ENCODE assay signal across 1 cellular context in genomic region chr3:11845661-11846060, GRCh38.
TF ChIP-seq lines count a peak whose summit lies in the region.

No MANE protein-coding gene starts in this region.

TF ChIP-seq in K562, 482 proteins besides CTCF, POLR2A, EP300 and RAD21 (continued from another document):
- 0 out of 2 replicates have a peak, but pooled peaks have one; percentile 10 for TF ChIP-seq NFE2 (IDR thresholded peaks at IDR 0.05; ENCODE audit: low read depth)
- peak; percentile 79 for TF ChIP-seq C11orf30 (IDR thresholded peaks at IDR 0.05; ENCODE audit: low read depth)
- TF ChIP-seq ZNF316 (IDR thresholded peaks at IDR 0.05): peak; percentile 87
- TF ChIP-seq CBFA2T3 (IDR thresholded peaks at IDR 0.05): peak; percentile 9; the same call in 1 of the 2 replicates
- TF ChIP-seq SAP30 (IDR thresholded peaks at IDR 0.05; ENCODE audit: borderline replicate concordance, insufficient read depth, low read depth, low read length, poor library complexity, severe bottlenecking): no peak
- no peak for TF ChIP-seq SOX6 (IDR thresholded peaks at IDR 0.05)
- TF ChIP-seq ELF1 (tag; IDR thresholded peaks at IDR 0.05): peak; percentile 28; the same call in 1 of the 2 replicates
- no peak for TF ChIP-seq ZNF354B (CRISPR knock-in tag; IDR thresholded peaks at IDR 0.05)
- peak; percentile 57 for TF ChIP-seq MAFG (tag; conservative IDR thresholded peaks at IDR 0.05)
- TF ChIP-seq ZNF184 (CRISPR knock-in tag; IDR thresholded peaks at IDR 0.05): no peak
- no peak for TF ChIP-seq CBFB (CRISPR knock-in tag; IDR thresholded peaks at IDR 0.05)
- no peak for TF ChIP-seq PHF8 (IDR thresholded peaks at IDR 0.05; ENCODE audit: borderline replicate concordance, low read length)
- TF ChIP-seq HCFC1 (IDR thresholded peaks at IDR 0.05; ENCODE audit: low read depth, low read length): no peak
- TF ChIP-seq ID3 (CRISPR knock-in tag; IDR thresholded peaks at IDR 0.05): no peak
- no peak for TF ChIP-seq ID3 (tag; IDR thresholded peaks at IDR 0.05)
- TF ChIP-seq CGGBP1 (CRISPR knock-in tag; IDR thresholded peaks at IDR 0.05): no peak
- no peak for TF ChIP-seq ELF2 (CRISPR knock-in tag; IDR thresholded peaks at IDR 0.05)
- TF ChIP-seq ZNF3 (CRISPR knock-in tag; IDR thresholded peaks at IDR 0.05): no peak
- no peak for TF ChIP-seq TEAD2 (tag; IDR thresholded peaks at IDR 0.05)
- no peak for TF ChIP-seq MNT (conservative IDR thresholded peaks at IDR 0.05)
- TF ChIP-seq MED1 (CRISPR knock-in tag; IDR thresholded peaks at IDR 0.05; ENCODE audit: borderline replicate concordance): no peak
- TF ChIP-seq TAF1 (IDR thresholded peaks at IDR 0.05; ENCODE audit: control insufficient read depth, extremely low read depth, insufficient read depth, low read length, severe bottlenecking): peak; percentile 27
- no peak for TF ChIP-seq CREB3L1 (IDR thresholded peaks at IDR 0.05; ENCODE audit: borderline replicate concordance, low read depth)
- no peak for TF ChIP-seq BRCA1 (IDR thresholded peaks at IDR 0.05)
- TF ChIP-seq BRCA1 (CRISPR knock-in tag; IDR thresholded peaks at IDR 0.05): no peak
- TF ChIP-seq HMGN3 (IDR thresholded peaks at IDR 0.05; ENCODE audit: borderline replicate concordance, extremely low read depth, insufficient read length, low read depth, low read length): no peak
- TF ChIP-seq ELK3 (CRISPR knock-in tag; IDR thresholded peaks at IDR 0.05): no peak
- no peak for TF ChIP-seq ASH1L (IDR thresholded peaks at IDR 0.05; ENCODE audit: borderline replicate concordance, low read depth, partially characterized antibody)
- TF ChIP-seq ZFP30 (CRISPR knock-in tag; IDR thresholded peaks at IDR 0.05; ENCODE audit: borderline replicate concordance): no peak
- TF ChIP-seq MIER1 (IDR thresholded peaks at IDR 0.05; ENCODE audit: low read depth): no peak
- TF ChIP-seq WHSC1 (IDR thresholded peaks at IDR 0.05; ENCODE audit: low read length): no peak
- no peak for TF ChIP-seq GATAD2A (IDR thresholded peaks at IDR 0.05)
- TF ChIP-seq NR3C1 (CRISPR knock-in tag; IDR thresholded peaks at IDR 0.05): no peak
- TF ChIP-seq GTF2A2 (tag; IDR thresholded peaks at IDR 0.05): no peak
- TF ChIP-seq ZBTB17 (CRISPR knock-in tag; IDR thresholded peaks at IDR 0.05): no peak
- TF ChIP-seq ZNF449 (CRISPR knock-in tag; IDR thresholded peaks at IDR 0.05): no peak
- no peak for TF ChIP-seq ZBTB2 (IDR thresholded peaks at IDR 0.05)
- no peak for TF ChIP-seq CBX5 (IDR thresholded peaks at IDR 0.05; ENCODE audit: borderline replicate concordance, low read depth)
- TF ChIP-seq ZNF584 (CRISPR knock-in tag; IDR thresholded peaks at IDR 0.05; ENCODE audit: low read depth): no peak
- TF ChIP-seq ZNF253 (CRISPR knock-in tag; conservative IDR thresholded peaks at IDR 0.05): no peak
- no peak for TF ChIP-seq ZBTB7A (IDR thresholded peaks at IDR 0.05; ENCODE audit: borderline replicate concordance, control insufficient read depth, low read depth, low read length)
- peak; percentile 67 for TF ChIP-seq MAFK (IDR thresholded peaks at IDR 0.05; ENCODE audit: low read length)
- TF ChIP-seq NFATC3 (IDR thresholded peaks at IDR 0.05): no peak
- TF ChIP-seq MCM3 (IDR thresholded peaks at IDR 0.05): no peak
- TF ChIP-seq HDAC2 (IDR thresholded peaks at IDR 0.05): no peak
- peak; percentile 68 for TF ChIP-seq MAFF (IDR thresholded peaks at IDR 0.05; ENCODE audit: low read length)
- no peak for TF ChIP-seq BRF1 (IDR thresholded peaks at IDR 0.05; ENCODE audit: borderline replicate concordance, extremely low read depth, insufficient read length)
- TF ChIP-seq MEF2A (IDR thresholded peaks at IDR 0.05; ENCODE audit: control insufficient read depth, low read depth, low read length): no peak
- no peak for TF ChIP-seq PCBP1 (IDR thresholded peaks at IDR 0.05; ENCODE audit: low read depth, low read length, poor library complexity, severe bottlenecking)
- no peak for TF ChIP-seq ZC3H11A (IDR thresholded peaks at IDR 0.05; ENCODE audit: low read depth, low read length)
